ENCODE assay signal across 8 cellular contexts in the genomic region with DNA sequence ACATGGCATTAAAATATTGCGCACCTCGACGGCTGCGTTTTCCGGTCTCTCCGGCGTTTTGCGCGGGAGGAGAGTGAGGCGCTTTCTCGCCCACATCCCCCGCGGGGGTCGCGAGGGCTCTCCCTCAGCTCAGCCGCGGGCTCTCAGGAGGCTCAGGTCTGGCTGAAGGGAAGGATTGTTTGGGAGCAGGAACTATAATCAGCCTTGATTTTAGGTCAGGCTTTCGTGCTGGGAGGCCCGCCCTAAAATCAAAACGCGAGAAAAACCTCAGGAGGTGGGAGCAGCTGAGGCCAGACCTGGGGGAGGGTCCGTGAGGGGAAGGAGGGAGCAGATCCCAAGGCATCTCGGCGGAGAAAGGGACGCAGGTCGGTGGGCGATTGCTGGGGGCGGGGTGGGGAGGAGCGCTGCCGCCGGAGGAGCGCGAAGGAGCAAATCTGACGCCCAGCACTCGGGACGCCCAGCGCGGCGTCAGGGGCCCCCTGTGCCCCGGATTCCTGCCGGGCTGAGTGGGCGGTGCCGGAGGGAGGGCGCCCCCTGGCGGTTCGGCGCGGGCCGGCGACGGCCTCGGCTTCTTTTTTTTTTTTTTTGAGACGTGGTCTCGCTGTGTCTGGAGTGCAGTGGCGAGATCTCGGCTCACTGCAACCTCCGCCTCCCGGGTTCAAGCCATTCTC. TPM values are rescaled to one million over a fixed set of nuclear protein-coding genes. Genes with fewer than 3 reads are reported as not detected.
A peak's percentile ranks its signal among the peaks of the same experiment; 100 is the strongest.
DNase-seq lines count a peak whose midpoint lies in the region; ATAC-seq and TF ChIP-seq lines count a peak whose summit lies in the region.

No MANE protein-coding gene starts in this region.

- H3K79me1 ChIP-seq in H9 (ENCODE audit: insufficient read depth, low read depth, low read length, poor library complexity, severe bottlenecking): no peaks in the 10 kb centered on the region

- H3K36me3 ChIP-seq in BE2C (no peaks in the 10 kb centered on the region), neural cell (ENCODE audit: insufficient read depth, low read length) (no peaks in the 10 kb centered on the region)

- H3K4me3 ChIP-seq in BE2C (ENCODE audit: low read depth, low read length) (peak overlapping the region; percentile 45), foreskin fibroblast (ENCODE audit: low read depth in 1 of 2, low read length in 2 of 2) (peak overlapping the region; percentile 36 to 57), neural cell (ENCODE audit: low read length) (peak overlapping the region; percentile 63)

- peak overlapping the region; percentile 81; the same call in 1 of the 2 replicates for H3K14ac ChIP-seq in H9 (ENCODE audit: insufficient read depth, low read length)

- H3K9ac ChIP-seq in H9 (ENCODE audit: extremely low read depth, insufficient read length, low read length) (peak overlapping the region; percentile 58), neural cell (ENCODE audit: low read length) (peak overlapping the region; percentile 58)

- peak overlapping the region; percentile 87; the same call in 1 of the 2 replicates for H2BK15ac ChIP-seq in H9 (ENCODE audit: low read depth, low read length)

- peak overlapping the region; percentile 73 for H3T11ph ChIP-seq in H9 (ENCODE audit: low read length)

- no peak overlapping the region for H2BK12ac ChIP-seq in H9 (ENCODE audit: insufficient read length, low read depth, low read length)

- no peak overlapping the region for H4K91ac ChIP-seq in H9 (ENCODE audit: insufficient read length, low read depth, low read length)

- no peak for TF ChIP-seq EP300 in neural cell (conservative IDR thresholded peaks at IDR 0.05; ENCODE audit: poor library complexity, severe bottlenecking)

- H2BK5ac ChIP-seq in H9 (ENCODE audit: insufficient read length, low read length): no peak overlapping the region

- H4K5ac ChIP-seq in H9 (ENCODE audit: insufficient read length, low read depth, low read length): no peak overlapping the region

- H2AFZ ChIP-seq in H9 (ENCODE audit: low read length): no peak overlapping the region
- peak overlapping the region; percentile 3 for H2AFZ ChIP-seq in neural cell (ENCODE audit: low read depth, low read length)

- H2BK120ac ChIP-seq in H9 (ENCODE audit: low read depth, low read length, poor library complexity, severe bottlenecking): peak overlapping the region; percentile 87

- H3K4me3 Mint-ChIP-seq in H9: peak overlapping the region; percentile 62 to 77
- H3K4me3 Mint-ChIP-seq in stimulated activated naive CD8-positive, alpha-beta T cell treated with anti-CD3 and anti-CD28 coated beads, Interleukin-15, Interleukin-2, amounts not matched to agents 100 ng/mL and 50 ng/mL, for 24 hours: peak overlapping the region; percentile 77

- no peaks in the 10 kb centered on the region for H3K27me3 ChIP-seq in BE2C
- no peaks in the 10 kb centered on the region for H3K27me3 ChIP-seq in H9 (ENCODE audit: insufficient read depth, low read length)
- H3K27me3 ChIP-seq in neural cell (ENCODE audit: insufficient read depth, low read depth, low read length): no peaks in the 10 kb centered on the region

- H3K4me2 ChIP-seq in H9 (ENCODE audit: insufficient read depth, insufficient read length, low read length) (peak overlapping the region; percentile 51), neural cell (ENCODE audit: low read length) (no peak overlapping the region)

- no peak overlapping the region for H3K23ac ChIP-seq in H9 (ENCODE audit: insufficient read length, low read depth, low read length)

- no peak overlapping the region for H2BK20ac ChIP-seq in H9 (ENCODE audit: low read depth, low read length, poor library complexity, severe bottlenecking)

- no peaks in the 10 kb centered on the region for H3K9me3 ChIP-seq in BE2C
- H3K9me3 ChIP-seq in H9 (ENCODE audit: control insufficient read depth, low read depth, low read length): no peaks in the 10 kb centered on the region
- no peaks in the 10 kb centered on the region for H3K9me3 ChIP-seq in neural cell (ENCODE audit: low read length)

- H3K4me1 Mint-ChIP-seq in H9: peaks cover 35 to 50% of the 10 kb centered on the region in 2 experiments
- H3K4me1 Mint-ChIP-seq in stimulated activated naive CD8-positive, alpha-beta T cell treated with anti-CD3 and anti-CD28 coated beads, Interleukin-15, Interleukin-2, amounts not matched to agents 100 ng/mL and 50 ng/mL, for 24 hours (ENCODE audit: low read depth): peaks cover 28% of the 10 kb centered on the region

- H3K9me3 Mint-ChIP-seq in H9: peaks cover 0 to 3% of the 10 kb centered on the region in 2 experiments; a peak in 2 of 5 replicates
- no peaks in the 10 kb centered on the region for H3K9me3 Mint-ChIP-seq in stimulated activated naive CD8-positive, alpha-beta T cell treated with anti-CD3 and anti-CD28 coated beads, Interleukin-15, Interleukin-2, amounts not matched to agents 100 ng/mL and 50 ng/mL, for 24 hours

- H3K79me2 ChIP-seq in H9 (ENCODE audit: insufficient read depth, low read length): no peaks in the 10 kb centered on the region
- H3K79me2 ChIP-seq in neural cell (replicated peaks; ENCODE audit: insufficient read depth, low read length): no peaks in the 10 kb centered on the region

- H4K8ac ChIP-seq in H9 (replicated peaks; ENCODE audit: insufficient read length, low read depth, low read length): no peak overlapping the region

- H3K18ac ChIP-seq in H9 (ENCODE audit: insufficient read length, low read depth, low read length): peak overlapping the region; percentile 93

- H3K27ac ChIP-seq in H9 (ENCODE audit: insufficient read length, low read depth, low read length) (peak overlapping the region; percentile 63), neural cell (ENCODE audit: low read length) (no peak overlapping the region)

- H3K4me1 ChIP-seq in BE2C (peaks cover 3% of the 10 kb centered on the region; the same call in 1 of the 2 replicates), H9 (ENCODE audit: insufficient read depth, low read length) (peaks cover 2% of the 10 kb centered on the region; the same call in 1 of the 2 replicates)

- TF ChIP-seq RAD21 in neural cell (conservative IDR thresholded peaks at IDR 0.05): peak; percentile 58

- H3K27ac Mint-ChIP-seq in H9: peak overlapping the region; percentile 95 to 98 (median 98)
- peak overlapping the region; percentile 70 for H3K27ac Mint-ChIP-seq in stimulated activated naive CD8-positive, alpha-beta T cell treated with anti-CD3 and anti-CD28 coated beads, Interleukin-15, Interleukin-2, amounts not matched to agents 100 ng/mL and 50 ng/mL, for 24 hours

- no CpG with 5 or more reads among the region's 58 CpGs for WGBS in H9 (ENCODE audit: extremely low coverage, insufficient read length, low lambda C conversion rate)

- TF ChIP-seq CTCF in BE2C (IDR thresholded peaks at IDR 0.05; ENCODE audit: low read depth, low read length) (peak; percentile 70), H9 (conservative IDR thresholded peaks at IDR 0.05) (peak; percentile 98), foreskin fibroblast (IDR thresholded peaks at IDR 0.05; ENCODE audit: low read depth, low read length) (peak; percentile 79), neural cell (IDR thresholded peaks at IDR 0.05; ENCODE audit: poor library complexity, severe bottlenecking) (peak; percentile 73)

- ATAC-seq in HG03025 (IDR thresholded peaks at IDR 0.05; ENCODE audit: low FRiP score, unreplicated experiment): no peak

- H3K56ac ChIP-seq in H9 (ENCODE audit: insufficient read length, low read depth, low read length): no peak overlapping the region

- peaks cover 4% of the 10 kb centered on the region for H3K23me2 ChIP-seq in H9 (ENCODE audit: insufficient read length, low read depth, low read length, poor library complexity, severe bottlenecking)

- DNase-seq in BE2C (peak; percentile 69), H9 (peak; percentile 95), RPMI7951 (ENCODE audit: low read depth) (peak; percentile 53), foreskin fibroblast (peak; percentile 58 to 87)
- peak; percentile 70 for DNase-seq in activated T-helper 9 cell treated with anti-CD3 and anti-CD28 coated beads, Interleukin-2, amount 50 U/mL, for 16 hours (ENCODE audit: low read depth)

- no peaks in the 10 kb centered on the region for H3F3A ChIP-seq in neural cell (ENCODE audit: insufficient read depth, low read length, poor library complexity, severe bottlenecking)

- no peak overlapping the region; the same call in 1 of the 2 replicates for H3K4ac ChIP-seq in H9 (ENCODE audit: low read depth, low read length)

- no peaks in the 10 kb centered on the region for H4K20me1 ChIP-seq in H9 (ENCODE audit: control insufficient read depth, insufficient read depth, insufficient read length)
- H4K20me1 ChIP-seq in neural cell (ENCODE audit: insufficient read depth): no peaks in the 10 kb centered on the region

- H2AK5ac ChIP-seq in H9 (ENCODE audit: insufficient read length, low read length): no peak overlapping the region

- H3K27me3 Mint-ChIP-seq in H9 (ENCODE audit: low read depth): peaks cover 2% of the 10 kb centered on the region; the same call in 1 of the 2 replicates
- H3K27me3 Mint-ChIP-seq in stimulated activated naive CD8-positive, alpha-beta T cell treated with anti-CD3 and anti-CD28 coated beads, Interleukin-15, Interleukin-2, amounts not matched to agents 100 ng/mL and 50 ng/mL, for 24 hours: peaks cover 9% of the 10 kb centered on the region

- H3K9me2 ChIP-seq in neural cell (ENCODE audit: insufficient read depth, low read length): no peaks in the 10 kb centered on the region

- peaks cover 0 to 14% (median 0%) of the 10 kb centered on the region in 3 experiments; a peak in 2 of 7 replicates for H3K36me3 Mint-ChIP-seq in H9 (ENCODE audit: insufficient read depth in 1 of 3, low read depth in 3 of 3)
- no peaks in the 10 kb centered on the region for H3K36me3 Mint-ChIP-seq in stimulated activated naive CD8-positive, alpha-beta T cell treated with anti-CD3 and anti-CD28 coated beads, Interleukin-15, Interleukin-2, amounts not matched to agents 100 ng/mL and 50 ng/mL, for 24 hours (ENCODE audit: low read depth)

TF ChIP-seq in neural cell, 6 proteins besides CTCF, POLR2A, EP300 and RAD21:
- TF ChIP-seq SMC3 (conservative IDR thresholded peaks at IDR 0.05; ENCODE audit: poor library complexity) (peak; percentile 54), TAF1 (IDR thresholded peaks at IDR 0.05; ENCODE audit: low read depth) (no peak)

RNA-seq across cellular contexts. Expression of gene RNF130, which starts 18.7 kb away (rescaled TPM):
- polyA plus RNA-seq in BE2C (2012; ENCODE audit: insufficient read depth, insufficient read length, low read depth): 26.7 TPM
- total RNA-seq in H9 (2021): 76.4 and 80.0 TPM in 2 replicates
- total RNA-seq in RPMI7951 (2014; rRNA removed; shearing (Covaris generic)): 27.1 and 38.4 TPM in 2 replicates
- polyA plus RNA-seq in neural cell: 48.7 and 62.8 TPM in 2 replicates
- 110 and 143 TPM in 2 replicates for polyA minus RNA-seq in neural cell
